11 cellular contexts compared by ENCODE assay signal in the genomic region with DNA sequence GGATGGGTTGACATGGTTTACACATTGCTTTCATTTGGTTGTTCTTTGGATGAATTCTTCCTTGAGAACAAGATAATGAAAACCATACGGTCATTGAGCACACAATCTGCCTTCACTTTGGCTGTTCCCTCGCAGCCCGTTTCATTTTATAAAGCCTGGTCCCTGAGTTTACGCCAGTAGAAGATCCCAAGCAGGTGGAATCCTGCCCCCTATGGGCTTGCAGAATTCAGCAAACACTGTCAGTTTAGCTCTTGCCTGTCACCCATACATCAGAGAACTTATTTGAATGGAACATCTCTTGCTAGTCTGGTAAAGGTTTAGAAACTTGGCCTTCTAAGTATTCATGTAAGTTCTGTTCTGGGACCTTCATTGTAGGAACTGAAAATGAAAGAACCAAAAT.
A peak's percentile ranks its signal among the peaks of the same experiment; 100 is the strongest.
DNase-seq lines count a peak whose midpoint lies in the region; ATAC-seq and TF ChIP-seq lines count a peak whose summit lies in the region.
"Had no signal": no experiment of that assay in that cellular context is flagged by ENCODE, and none has a peak within 500 bp of the region (broad histone marks: within the 10 kb centered on the region; RNA-seq: fewer than 3 reads in every experiment).

No MANE protein-coding gene starts in this region.

- DNase-seq in DMS53 (lab: John Stamatoyannopoulos, UW) (peak; percentile 7), DMS53 treated with DMSO at 0.1 percent for 48 hours (lab: John Stamatoyannopoulos, UW; ENCODE audit: unreplicated experiment) (no peak), NB4 (ENCODE audit: low read depth) (peak; percentile 52), fibroblast of the aortic adventitia (ENCODE audit: low read depth) (peak; percentile 14), type B pancreatic cell (ENCODE audit: extremely low spot score, unreplicated experiment) (no peak)
- no peak for DNase-seq in activated CD8-positive, alpha-beta T cell treated with anti-CD3 and anti-CD28 coated beads, Interleukin-2, amount 10 ng/mL, durations not matched to agents 7 days and 5 days
- no peak for DNase-seq in stimulated activated CD8-positive, alpha-beta memory T cell treated with anti-CD3 and anti-CD28 coated beads, Interleukin-4, amount 100 ng/mL, for 48 hours
- DNase-seq: activated CD4-positive, alpha-beta T cell treated with anti-CD3 and anti-CD28 coated beads, Interleukin-2, amount 50 U/mL, for 48 hours; NCI-H1105 treated with DMSO at 0.1 percent for 48 hours had no signal

- CTCF ChIA-PET in activated CD8-positive, alpha-beta T cell treated with anti-CD3 and anti-CD28 coated beads, Interleukin-2, amount 10 ng/mL, durations not matched to agents 7 days and 5 days (lab: Charles Lee), result no interaction called here

- H3K9me3 Mint-ChIP-seq in type B pancreatic cell, result peaks cover 9% of the 10 kb centered on the region
- H3K9me3 Mint-ChIP-seq in activated CD8-positive, alpha-beta T cell treated with anti-CD3 and anti-CD28 coated beads, Interleukin-2, amount 10 ng/mL, durations not matched to agents 7 days and 5 days (ENCODE audit: insufficient read depth), result no peaks in the 10 kb centered on the region

- no peaks in the 10 kb centered on the region for H3K36me3 Mint-ChIP-seq in type B pancreatic cell
- H3K36me3 Mint-ChIP-seq in activated CD8-positive, alpha-beta T cell treated with anti-CD3 and anti-CD28 coated beads, Interleukin-2, amount 10 ng/mL, durations not matched to agents 7 days and 5 days (ENCODE audit: low read depth), result no peaks in the 10 kb centered on the region

- H3K4me1 Mint-ChIP-seq in type B pancreatic cell (ENCODE audit: unreplicated experiment), result peaks cover 9% of the 10 kb centered on the region
- H3K4me1 Mint-ChIP-seq in activated CD8-positive, alpha-beta T cell treated with anti-CD3 and anti-CD28 coated beads, Interleukin-2, amount 10 ng/mL, durations not matched to agents 7 days and 5 days (ENCODE audit: low read depth), result no peaks in the 10 kb centered on the region

- no peak overlapping the region for H3K4me3 Mint-ChIP-seq in type B pancreatic cell
- no peak overlapping the region for H3K4me3 Mint-ChIP-seq in activated CD8-positive, alpha-beta T cell treated with anti-CD3 and anti-CD28 coated beads, Interleukin-2, amount 10 ng/mL, durations not matched to agents 7 days and 5 days

- no peak overlapping the region for H3K4me3 ChIP-seq in NB4 (ENCODE audit: low read depth, low read length)
- no peak overlapping the region for H3K4me3 ChIP-seq in fibroblast of the aortic adventitia (ENCODE audit: low read depth, low read length)

- H3K27me3 Mint-ChIP-seq in type B pancreatic cell, result no peaks in the 10 kb centered on the region
- peaks cover 4% of the 10 kb centered on the region for H3K27me3 Mint-ChIP-seq in activated CD8-positive, alpha-beta T cell treated with anti-CD3 and anti-CD28 coated beads, Interleukin-2, amount 10 ng/mL, durations not matched to agents 7 days and 5 days (ENCODE audit: low read depth)

- TF ChIP-seq CTCF in NB4 (IDR thresholded peaks at IDR 0.05; ENCODE audit: low read depth, low read length), result peak; percentile 21
- no peak for TF ChIP-seq CTCF in fibroblast of the aortic adventitia (IDR thresholded peaks at IDR 0.05; ENCODE audit: insufficient read depth, low read length)
- peak; percentile 29 for TF ChIP-seq CTCF in type B pancreatic cell (conservative IDR thresholded peaks at IDR 0.05)

- no peak overlapping the region for H3K27ac Mint-ChIP-seq in type B pancreatic cell
- no peak overlapping the region for H3K27ac Mint-ChIP-seq in activated CD8-positive, alpha-beta T cell treated with anti-CD3 and anti-CD28 coated beads, Interleukin-2, amount 10 ng/mL, durations not matched to agents 7 days and 5 days

- TF ChIP-seq POLR2A in NB4 (IDR thresholded peaks at IDR 0.05; ENCODE audit: extremely low read depth, insufficient read length), result no peak

- POLR2A ChIA-PET in activated CD8-positive, alpha-beta T cell treated with anti-CD3 and anti-CD28 coated beads, Interleukin-2, amount 10 ng/mL, durations not matched to agents 7 days and 5 days (lab: Charles Lee), result no interaction called here

- ATAC-seq in activated CD8-positive, alpha-beta T cell treated with anti-CD3 and anti-CD28 coated beads, Interleukin-2, amount 10 ng/mL, durations not matched to agents 7 days and 5 days, result no peak
- ATAC-seq in HG03280 (IDR thresholded peaks at IDR 0.05; ENCODE audit: unreplicated experiment), result no peak
- ATAC-seq: Panc1 had no signal

Comparison
In these comparisons a context has a peak if more than half of its experiments do, and no peak if none do; other contexts are left out.
1. DNase-seq: peak in DMS53 (single experiment), NB4 (single experiment) and fibroblast of the aortic adventitia (single experiment); none in DMS53 treated with DMSO at 0.1 percent for 48 hours (single experiment), type B pancreatic cell (single experiment), activated CD8-positive, alpha-beta T cell treated with anti-CD3 and anti-CD28 coated beads, Interleukin-2, amount 10 ng/mL, durations not matched to agents 7 days and 5 days (single experiment) and stimulated activated CD8-positive, alpha-beta memory T cell treated with anti-CD3 and anti-CD28 coated beads, Interleukin-4, amount 100 ng/mL, for 48 hours (single experiment).